ENCODE assay signal across 10 cellular contexts in the genomic region with DNA sequence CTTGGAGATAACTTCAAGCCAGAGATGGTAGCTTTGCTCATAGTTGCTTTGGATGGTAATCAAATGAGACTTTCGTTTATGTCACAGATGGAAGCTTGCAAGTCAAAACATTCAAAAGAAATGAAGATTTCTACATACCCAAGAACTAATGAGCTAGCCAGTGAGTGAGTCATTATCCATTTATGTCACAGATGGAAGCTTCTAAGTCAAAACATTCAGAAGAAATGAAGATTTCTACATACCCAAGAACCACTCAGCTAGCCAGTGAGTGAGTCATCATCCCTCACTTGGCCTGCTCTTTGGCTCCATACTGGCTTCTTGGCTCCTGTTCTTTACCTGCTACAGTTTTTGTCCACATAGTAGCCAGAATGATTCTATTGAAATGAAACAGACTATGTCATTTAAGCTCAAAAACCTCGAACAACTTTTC.
DNase-seq lines count a peak whose midpoint lies in the region; ATAC-seq and TF ChIP-seq lines count a peak whose summit lies in the region.
"Had no signal": no experiment of that assay in that cellular context is flagged by ENCODE, and none has a peak within 500 bp of the region (broad histone marks: within the 10 kb centered on the region; RNA-seq: fewer than 3 reads in every experiment).

No MANE protein-coding gene starts in this region.

- H3K4me1 ChIP-seq in vagina, result peaks cover 16% of the 10 kb centered on the region
- H3K4me1 ChIP-seq in MM.1S (ENCODE audit: low read length), result no peaks in the 10 kb centered on the region

- H3K9me3 Mint-ChIP-seq in activated T-helper 17 cell treated with anti-CD3 and anti-CD28 coated beads, Interleukin-2, amount 50 U/mL, for 72 hours, result peaks cover 4% of the 10 kb centered on the region
- H3K9me3 Mint-ChIP-seq: activated naive CD4-positive, alpha-beta T cell treated with anti-CD3 and anti-CD28 coated beads, Interleukin-2, amount 50 U/mL, for 24 hours had no signal

- no peak overlapping the region for H3K9ac ChIP-seq in MM.1S (ENCODE audit: low read length)

- peak overlapping the region; percentile 59 for H3K4me3 Mint-ChIP-seq in activated T-helper 17 cell treated with anti-CD3 and anti-CD28 coated beads, Interleukin-2, amount 50 U/mL, for 72 hours
- H3K4me3 Mint-ChIP-seq: activated naive CD4-positive, alpha-beta T cell treated with anti-CD3 and anti-CD28 coated beads, Interleukin-2, amount 50 U/mL, for 24 hours; naive thymus-derived CD4-positive, alpha-beta T cell had no signal

- TF ChIP-seq POLR2A in vagina (IDR thresholded peaks at IDR 0.05), result no peak

- no peaks in the 10 kb centered on the region for H4K20me1 ChIP-seq in MM.1S (ENCODE audit: insufficient read depth, low read length)

- H3K27ac ChIP-seq in vagina (peak overlapping the region; percentile 46), MM.1S (ENCODE audit: low read length) (no peak overlapping the region)

- H3K27ac Mint-ChIP-seq in activated T-helper 17 cell treated with anti-CD3 and anti-CD28 coated beads, Interleukin-2, amount 50 U/mL, for 72 hours, result peak overlapping the region; percentile 95
- H3K27ac Mint-ChIP-seq: activated naive CD4-positive, alpha-beta T cell treated with anti-CD3 and anti-CD28 coated beads, Interleukin-2, amount 50 U/mL, for 24 hours; naive thymus-derived CD4-positive, alpha-beta T cell had no signal

- no peaks in the 10 kb centered on the region for H3K36me3 Mint-ChIP-seq in activated T-helper 17 cell treated with anti-CD3 and anti-CD28 coated beads, Interleukin-2, amount 50 U/mL, for 72 hours (ENCODE audit: low read depth)
- H3K36me3 Mint-ChIP-seq: activated naive CD4-positive, alpha-beta T cell treated with anti-CD3 and anti-CD28 coated beads, Interleukin-2, amount 50 U/mL, for 24 hours had no signal

- H3K4me3 ChIP-seq in vagina (no peak overlapping the region), MM.1S (ENCODE audit: low read length) (no peak overlapping the region)

- no peaks in the 10 kb centered on the region for H3K79me2 ChIP-seq in MM.1S (ENCODE audit: low read length)

- TF ChIP-seq CTCF in vagina (IDR thresholded peaks at IDR 0.05) (no peak), MM.1S (IDR thresholded peaks at IDR 0.05; ENCODE audit: low read length) (no peak)

- H3K9me2 ChIP-seq in MM.1S (replicated peaks; ENCODE audit: insufficient read depth, low read length), result no peaks in the 10 kb centered on the region

- peaks cover 27% of the 10 kb centered on the region for H3K4me1 Mint-ChIP-seq in activated T-helper 17 cell treated with anti-CD3 and anti-CD28 coated beads, Interleukin-2, amount 50 U/mL, for 72 hours

- H3F3A ChIP-seq in MM.1S (ENCODE audit: insufficient read depth, low read length), result no peaks in the 10 kb centered on the region

- H3K36me3 ChIP-seq in vagina, result no peaks in the 10 kb centered on the region
- H3K36me3 ChIP-seq in MM.1S (replicated peaks; ENCODE audit: insufficient read depth, low read length), result no peaks in the 10 kb centered on the region

- H3K4me2 ChIP-seq in MM.1S (ENCODE audit: low read depth, low read length), result no peak overlapping the region

- no peaks in the 10 kb centered on the region for H3K9me3 ChIP-seq in vagina
- H3K9me3 ChIP-seq in MM.1S (replicated peaks; ENCODE audit: insufficient read depth, low read length), result no peaks in the 10 kb centered on the region

- no peak overlapping the region for H2AFZ ChIP-seq in MM.1S (ENCODE audit: low read length)

- intact Hi-C loops in vagina (cut with DNase I), result no loop called here

- DNase-seq in stimulated activated CD4-positive, alpha-beta T cell treated with anti-CD3 and anti-CD28 coated beads, Interleukin-12 subunit alpha, Interleukin-12 subunit beta, amount 100 ng/mL, for 24 hours (ENCODE audit: low read depth in 2 of 2), result peak; percentile 10 to 33
- DNase-seq in stimulated activated CD4-positive, alpha-beta T cell treated with anti-CD3 and anti-CD28 coated beads, Interleukin-4, amount 100 ng/mL, for 1 hour, result no peak
- DNase-seq in iPS-NIHi11 (ENCODE audit: low spot score) (peak; percentile 33), vagina (ENCODE audit: extremely low spot score in 2 of 2) (no peak), MM.1S (no peak), NCI-H2081 treated with DMSO at 0.1 percent for 48 hours (lab: John Stamatoyannopoulos, UW) (no peak), KG1 (lab: John Stamatoyannopoulos, UW) (no peak)

- H3K27me3 ChIP-seq in vagina, result no peaks in the 10 kb centered on the region
- no peaks in the 10 kb centered on the region for H3K27me3 ChIP-seq in MM.1S (replicated peaks; ENCODE audit: insufficient read depth, low read length)

- ATAC-seq in activated T-helper 17 cell treated with anti-CD3 and anti-CD28 coated beads, Interleukin-2, amount 50 U/mL, for 72 hours (replicated peaks), result peak; percentile 87
- ATAC-seq: naive thymus-derived CD4-positive, alpha-beta T cell had no signal

- no peaks in the 10 kb centered on the region for H3K27me3 Mint-ChIP-seq in activated T-helper 17 cell treated with anti-CD3 and anti-CD28 coated beads, Interleukin-2, amount 50 U/mL, for 72 hours
- H3K27me3 Mint-ChIP-seq: activated naive CD4-positive, alpha-beta T cell treated with anti-CD3 and anti-CD28 coated beads, Interleukin-2, amount 50 U/mL, for 24 hours; naive thymus-derived CD4-positive, alpha-beta T cell had no signal

Comparison
In these comparisons a context has a peak if more than half of its experiments do, and no peak if none do; other contexts are left out.
1. DNase-seq: peak in stimulated activated CD4-positive, alpha-beta T cell treated with anti-CD3 and anti-CD28 coated beads, Interleukin-12 subunit alpha, Interleukin-12 subunit beta, amount 100 ng/mL, for 24 hours (2 of 2) and iPS-NIHi11 (single experiment); none in stimulated activated CD4-positive, alpha-beta T cell treated with anti-CD3 and anti-CD28 coated beads, Interleukin-4, amount 100 ng/mL, for 1 hour (single experiment), vagina (0 of 2), MM.1S (single experiment), NCI-H2081 treated with DMSO at 0.1 percent for 48 hours (single experiment) and KG1 (single experiment).